Comparison of ENCODE assay signal across 8 cellular contexts in genomic region chr18:7117390-7118355, GRCh38. TPM values are rescaled to one million over a fixed set of nuclear protein-coding genes. Genes with fewer than 3 reads are reported as not detected.
A peak's percentile ranks its signal among the peaks of the same experiment; 100 is the strongest.
DNase-seq lines count a peak whose midpoint lies in the region; ATAC-seq and TF ChIP-seq lines count a peak whose summit lies in the region.

TSS of gene LAMA1 (minus strand) at chr18:7117797. CDS start at chr18:7117720, 77 bp downstream.

- H3K27ac ChIP-seq in RWPE2 (ENCODE audit: poor library complexity, severe bottlenecking) = no peak within 1 kb of the TSS
- H3K27ac ChIP-seq in foreskin keratinocyte = no peak within 1 kb of the TSS
- H3K27ac ChIP-seq in trophoblast cell (ENCODE audit: low read depth, low read length) = peak within 1 kb of the TSS; percentile 70

- H3K4ac ChIP-seq in trophoblast cell (ENCODE audit: low read depth, low read length) = peak within 1 kb of the TSS; percentile 90

- ATAC-seq in RWPE2 (ENCODE audit: low read depth) = peak; percentile 72
- ATAC-seq in foreskin keratinocyte = peak; percentile 58
- ATAC-seq in HG03432 (IDR thresholded peaks at IDR 0.05; ENCODE audit: unreplicated experiment) = no peak
- ATAC-seq in GM18519 (IDR thresholded peaks at IDR 0.05; ENCODE audit: low FRiP score, unreplicated experiment) = no peak

- H3K9me3 ChIP-seq in RWPE2 (ENCODE audit: severe bottlenecking) = no peaks in the 10 kb centered on the region
- H3K9me3 ChIP-seq in trophoblast cell (ENCODE audit: insufficient read depth, low read depth, low read length) = no peaks in the 10 kb centered on the region

- peak within 1 kb of the TSS; percentile 98 for H3K4me2 ChIP-seq in trophoblast cell (ENCODE audit: low read length)

- H2BK12ac ChIP-seq in trophoblast cell (ENCODE audit: low read length) = peak within 1 kb of the TSS; percentile 94

- H3K14ac ChIP-seq in trophoblast cell (ENCODE audit: low read length) = peak within 1 kb of the TSS; percentile 89

- H3K79me1 ChIP-seq in trophoblast cell (ENCODE audit: low read length) = peaks cover 11% of the 10 kb centered on the region

- H3K4me3 ChIP-seq in RWPE2 (ENCODE audit: severe bottlenecking) = peak within 1 kb of the TSS; percentile 37
- peak within 1 kb of the TSS; percentile 92 for H3K4me3 ChIP-seq in trophoblast cell (ENCODE audit: low read depth, low read length)

- DNase-seq in DMS114 treated with DMSO at 0.1 percent for 48 hours (lab: John Stamatoyannopoulos, UW; ENCODE audit: unreplicated experiment) (peak; percentile 43), RWPE2 (ENCODE audit: low spot score) (no peak), foreskin keratinocyte (peak in 1 of 2 donors; percentile 6), trophoblast cell (no peak), NCI-H1436 (lab: John Stamatoyannopoulos, UW) (no peak)
- DNase-seq in activated CD4-positive, alpha-beta T cell treated with anti-CD3 and anti-CD28 coated beads for 4 hours = no peak

- peak within 1 kb of the TSS; percentile 94 for H2BK120ac ChIP-seq in trophoblast cell (ENCODE audit: insufficient read depth, low read length, poor library complexity)

- peak within 1 kb of the TSS; percentile 35 for H2AK5ac ChIP-seq in trophoblast cell (ENCODE audit: low read length)

- peak within 1 kb of the TSS; percentile 84 for H3K9ac ChIP-seq in trophoblast cell (ENCODE audit: low read length)

- H3K79me2 ChIP-seq in trophoblast cell (ENCODE audit: control insufficient read depth, insufficient read depth, low read length, poor library complexity) = peaks cover 17% of the 10 kb centered on the region

- H3K23ac ChIP-seq in trophoblast cell (ENCODE audit: low read length) = no peak within 1 kb of the TSS

- peak within 1 kb of the TSS; percentile 95 for H4K12ac ChIP-seq in trophoblast cell (ENCODE audit: low read depth, low read length)

- H3K18ac ChIP-seq in trophoblast cell (ENCODE audit: low read length) = peak within 1 kb of the TSS; percentile 95

- no peak for TF ChIP-seq CTCF in RWPE2 (IDR thresholded peaks at IDR 0.05; ENCODE audit: poor library complexity, severe bottlenecking)
- TF ChIP-seq CTCF in foreskin keratinocyte (conservative IDR thresholded peaks at IDR 0.05) = no peak

- WGBS in trophoblast cell (ENCODE audit: extremely low coverage, insufficient coverage, insufficient read length) = no CpG with 5 or more reads among the region's 95 CpGs

- H2BK5ac ChIP-seq in trophoblast cell (ENCODE audit: low read depth, low read length, poor library complexity) = peak within 1 kb of the TSS; percentile 77

- H3K27me3 ChIP-seq in RWPE2 (ENCODE audit: insufficient read depth, poor library complexity, severe bottlenecking) (peaks cover 32% of the 10 kb centered on the region), foreskin keratinocyte (peaks cover 60% of the 10 kb centered on the region), trophoblast cell (ENCODE audit: insufficient read depth, low read length) (no peaks in the 10 kb centered on the region)

- peak within 1 kb of the TSS; percentile 92 for H4K91ac ChIP-seq in trophoblast cell (ENCODE audit: low read depth, low read length)

- no peaks in the 10 kb centered on the region for H3K36me3 ChIP-seq in RWPE2 (ENCODE audit: low read depth)
- H3K36me3 ChIP-seq in trophoblast cell (ENCODE audit: control insufficient read depth in 1 of 2, insufficient read depth in 2 of 2, low read length in 2 of 2) = no peaks in the 10 kb centered on the region

- peak within 1 kb of the TSS; percentile 89 for H4K8ac ChIP-seq in trophoblast cell (ENCODE audit: low read depth, low read length)

- H2AFZ ChIP-seq in trophoblast cell (ENCODE audit: insufficient read depth, low read length, poor library complexity) = peak within 1 kb of the TSS; percentile 91

- H3K4me1 ChIP-seq in RWPE2 (ENCODE audit: insufficient read depth, poor library complexity, severe bottlenecking) (no peaks in the 10 kb centered on the region), foreskin keratinocyte (no peaks in the 10 kb centered on the region), trophoblast cell (ENCODE audit: control insufficient read depth in 1 of 2, insufficient read depth in 2 of 2, low read length in 2 of 2) (peaks cover 3 to 9% of the 10 kb centered on the region in 2 experiments)

RNA-seq across cellular contexts. Expression of gene LAMA1, which starts in this region (rescaled TPM):
- 1.5 and 7.5 TPM in 2 replicates for total RNA-seq in foreskin keratinocyte
- 0.96 and 5.4 TPM in 2 replicates for polyA plus RNA-seq in foreskin keratinocyte
- 113 and 116 TPM in 2 replicates for polyA plus RNA-seq in trophoblast cell (2013)

Comparison
In these comparisons a context has a peak if more than half of its experiments do, and no peak if none do; other contexts are left out.
1. ATAC-seq: peak in RWPE2 (single experiment) and foreskin keratinocyte (single experiment); none in HG03432 (single experiment) and GM18519 (single experiment).